ENCODE assay signal across 16 cellular contexts in genomic region chrX:63656871-63657580, GRCh38.
DNase-seq lines count a peak whose midpoint lies in the region; ATAC-seq and TF ChIP-seq lines count a peak whose summit lies in the region.
"Had no signal": no experiment of that assay in that cellular context is flagged by ENCODE, and none has a peak within 500 bp of the region (broad histone marks: within the 10 kb centered on the region; RNA-seq: fewer than 3 reads in every experiment).

No MANE protein-coding gene starts in this region.

- H3K27me3 ChIP-seq in neutrophil = no peaks in the 10 kb centered on the region
- no peaks in the 10 kb centered on the region for H3K27me3 ChIP-seq in vagina
- H3K27me3 ChIP-seq: pancreas had no signal

- POLR2A ChIA-PET in activated CD4-positive, alpha-beta memory T cell treated with anti-CD3 and anti-CD28 coated beads for 36 hours (lab: Charles Lee) = no interaction called here
- POLR2A ChIA-PET in T-cell (lab: Charles Lee) = no interaction called here

- no peaks in the 10 kb centered on the region for H3K4me1 Mint-ChIP-seq in natural killer cell treated with Interleukin-12 subunit alpha and Interleukin-12 subunit beta and Interleukin-15 and Interleukin-18, amount 100 ng/mL, for 72 hours (ENCODE audit: low read depth in 2 of 2)
- no peaks in the 10 kb centered on the region for H3K4me1 Mint-ChIP-seq in activated CD4-positive, alpha-beta memory T cell treated with anti-CD3 and anti-CD28 coated beads for 36 hours (ENCODE audit: low read depth)
- H3K4me1 Mint-ChIP-seq in T-cell = no peaks in the 10 kb centered on the region
- H3K4me1 Mint-ChIP-seq: activated naive CD8-positive, alpha-beta T cell treated with anti-CD3 and anti-CD28 coated beads, Interleukin-2, amount 10 ng/mL, durations not matched to agents 7 days and 5 days; H9; WTC11 had no signal

- no peaks in the 10 kb centered on the region for H3K9me3 ChIP-seq in neutrophil
- no peaks in the 10 kb centered on the region for H3K9me3 ChIP-seq in vagina
- H3K9me3 ChIP-seq: lower lobe of right lung, pancreas had no signal

- H3K4me3 ChIP-seq in AG10803 (ENCODE audit: low read length) (no peak overlapping the region), neutrophil (ENCODE audit: low read depth in 1 of 2, low read length in 1 of 2) (no peak overlapping the region), vagina (no peak overlapping the region)
- H3K4me3 ChIP-seq: lower lobe of right lung, pancreas had no signal

- TF ChIP-seq CTCF in AG10803 (conservative IDR thresholded peaks at IDR 0.05; ENCODE audit: low read length) = no peak
- TF ChIP-seq CTCF in neutrophil (IDR thresholded peaks at IDR 0.05) = no peak
- no peak for TF ChIP-seq CTCF in vagina (IDR thresholded peaks at IDR 0.05)

- DNase-seq in AG10803 (ENCODE audit: low read depth) (peak; percentile 71), M059J (ENCODE audit: low read depth) (peak; percentile 77), dedifferentiated amniotic fluid mesenchymal stem cell (ENCODE audit: extremely low spot score) (peak; percentile 22), T-cell (no peak), vagina (ENCODE audit: extremely low spot score in 2 of 2) (no peak)
- DNase-seq in natural killer cell treated with Interleukin-12 subunit alpha and Interleukin-12 subunit beta and Interleukin-15 and Interleukin-18, amount 100 ng/mL, for 72 hours (ENCODE audit: low spot score) = no peak
- DNase-seq in activated CD4-positive, alpha-beta memory T cell treated with anti-CD3 and anti-CD28 coated beads for 36 hours = no peak
- DNase-seq: activated naive CD8-positive, alpha-beta T cell treated with anti-CD3 and anti-CD28 coated beads, Interleukin-2, amount 10 ng/mL, durations not matched to agents 7 days and 5 days; effector CD8-positive, alpha-beta T cell; H9; hippocampal formation; NCI-H526 treated with DMSO at 0.1 percent for 48 hours had no signal

- ATAC-seq in natural killer cell treated with Interleukin-12 subunit alpha and Interleukin-12 subunit beta and Interleukin-15 and Interleukin-18, amount 100 ng/mL, for 72 hours = no peak
- no peak for ATAC-seq in T-cell (replicated peaks in 1 of 4)
- ATAC-seq: pancreas, WTC11 had no signal

- H3K9me3 Mint-ChIP-seq in natural killer cell treated with Interleukin-12 subunit alpha and Interleukin-12 subunit beta and Interleukin-15 and Interleukin-18, amount 100 ng/mL, for 72 hours = no peaks in the 10 kb centered on the region
- no peaks in the 10 kb centered on the region for H3K9me3 Mint-ChIP-seq in activated CD4-positive, alpha-beta memory T cell treated with anti-CD3 and anti-CD28 coated beads for 36 hours
- H3K9me3 Mint-ChIP-seq in T-cell = no peaks in the 10 kb centered on the region
- H3K9me3 Mint-ChIP-seq: activated naive CD8-positive, alpha-beta T cell treated with anti-CD3 and anti-CD28 coated beads, Interleukin-2, amount 10 ng/mL, durations not matched to agents 7 days and 5 days; WTC11 had no signal

- peak overlapping the region; percentile 56 for H3K27ac ChIP-seq in neutrophil
- H3K27ac ChIP-seq in vagina = no peak overlapping the region
- H3K27ac ChIP-seq: lower lobe of right lung, pancreas had no signal

- TF ChIP-seq POLR2A in vagina (IDR thresholded peaks at IDR 0.05) = no peak

- peaks cover 20% of the 10 kb centered on the region for H3K36me3 Mint-ChIP-seq in natural killer cell treated with Interleukin-12 subunit alpha and Interleukin-12 subunit beta and Interleukin-15 and Interleukin-18, amount 100 ng/mL, for 72 hours
- H3K36me3 Mint-ChIP-seq in activated CD4-positive, alpha-beta memory T cell treated with anti-CD3 and anti-CD28 coated beads for 36 hours = peaks cover 25% of the 10 kb centered on the region
- peaks cover 55% of the 10 kb centered on the region for H3K36me3 Mint-ChIP-seq in T-cell

- H3K4me3 Mint-ChIP-seq in natural killer cell treated with Interleukin-12 subunit alpha and Interleukin-12 subunit beta and Interleukin-15 and Interleukin-18, amount 100 ng/mL, for 72 hours = no peak overlapping the region
- no peak overlapping the region for H3K4me3 Mint-ChIP-seq in activated CD4-positive, alpha-beta memory T cell treated with anti-CD3 and anti-CD28 coated beads for 36 hours
- H3K4me3 Mint-ChIP-seq in T-cell = no peak overlapping the region
- H3K4me3 Mint-ChIP-seq: activated naive CD8-positive, alpha-beta T cell treated with anti-CD3 and anti-CD28 coated beads, Interleukin-2, amount 10 ng/mL, durations not matched to agents 7 days and 5 days; H9; WTC11 had no signal

- H3K36me3 ChIP-seq in neutrophil (no peaks in the 10 kb centered on the region), vagina (no peaks in the 10 kb centered on the region)
- H3K36me3 ChIP-seq: pancreas had no signal

- peaks cover 0 to 11% of the 10 kb centered on the region in 2 experiments for H3K4me1 ChIP-seq in neutrophil (ENCODE audit: control insufficient read depth in 1 of 2, insufficient read depth in 1 of 2, low read depth in 1 of 2, low read length in 1 of 2)
- no peaks in the 10 kb centered on the region for H3K4me1 ChIP-seq in vagina
- H3K4me1 ChIP-seq: lower lobe of right lung, pancreas had no signal

- H3K27me3 Mint-ChIP-seq in natural killer cell treated with Interleukin-12 subunit alpha and Interleukin-12 subunit beta and Interleukin-15 and Interleukin-18, amount 100 ng/mL, for 72 hours = peaks cover 0 to 5% of the 10 kb centered on the region in 2 donors
- H3K27me3 Mint-ChIP-seq in activated CD4-positive, alpha-beta memory T cell treated with anti-CD3 and anti-CD28 coated beads for 36 hours = no peaks in the 10 kb centered on the region
- peaks cover 0 to 7% of the 10 kb centered on the region in 2 donors for H3K27me3 Mint-ChIP-seq in T-cell
- H3K27me3 Mint-ChIP-seq: activated naive CD8-positive, alpha-beta T cell treated with anti-CD3 and anti-CD28 coated beads, Interleukin-2, amount 10 ng/mL, durations not matched to agents 7 days and 5 days had no signal

- H3K27ac Mint-ChIP-seq in natural killer cell treated with Interleukin-12 subunit alpha and Interleukin-12 subunit beta and Interleukin-15 and Interleukin-18, amount 100 ng/mL, for 72 hours = no peak overlapping the region
- H3K27ac Mint-ChIP-seq in activated CD4-positive, alpha-beta memory T cell treated with anti-CD3 and anti-CD28 coated beads for 36 hours = no peak overlapping the region
- H3K27ac Mint-ChIP-seq in T-cell = no peak overlapping the region
- H3K27ac Mint-ChIP-seq: activated naive CD8-positive, alpha-beta T cell treated with anti-CD3 and anti-CD28 coated beads, Interleukin-2, amount 10 ng/mL, durations not matched to agents 7 days and 5 days; H9; WTC11 had no signal

- CTCF ChIA-PET in activated CD4-positive, alpha-beta memory T cell treated with anti-CD3 and anti-CD28 coated beads for 36 hours (lab: Charles Lee) = no interaction called here
- CTCF ChIA-PET in T-cell (lab: Charles Lee) = no interaction called here

- intact Hi-C loops in activated CD4-positive, alpha-beta memory T cell treated with anti-CD3 and anti-CD28 coated beads for 36 hours (cut with micrococcal nuclease) = no loop called here
- intact Hi-C loops in vagina (cut with DNase I) = no loop called here

Comparison
In these comparisons a context has a peak if more than half of its experiments do, and no peak if none do; other contexts are left out.
1. DNase-seq: peak in AG10803 (single experiment), M059J (single experiment) and dedifferentiated amniotic fluid mesenchymal stem cell (single experiment); none in natural killer cell treated with Interleukin-12 subunit alpha and Interleukin-12 subunit beta and Interleukin-15 and Interleukin-18, amount 100 ng/mL, for 72 hours (single experiment), activated CD4-positive, alpha-beta memory T cell treated with anti-CD3 and anti-CD28 coated beads for 36 hours (single experiment), T-cell (0 of 34) and vagina (0 of 2).